26 cellular contexts compared by ENCODE assay signal in the genomic region with DNA sequence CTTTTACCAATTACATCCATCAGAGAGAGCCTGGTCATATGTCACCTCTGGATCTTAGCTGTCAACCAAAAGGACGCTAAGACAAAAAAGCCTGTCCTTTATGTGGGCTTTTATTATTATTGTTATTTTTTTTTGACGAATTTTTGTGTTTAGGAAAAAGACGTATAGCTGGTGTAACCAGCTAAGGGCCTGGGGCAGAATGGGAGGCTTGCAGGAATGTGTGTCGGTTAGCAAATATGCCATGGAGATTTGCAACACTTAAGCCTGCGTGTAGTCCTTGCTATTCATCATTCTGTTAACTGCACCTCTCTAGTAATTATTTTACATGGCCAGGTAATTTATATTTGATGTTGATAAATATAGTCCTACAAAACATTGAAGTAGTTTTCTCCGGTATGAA.
"Had no signal": no experiment of that assay in that cellular context is flagged by ENCODE, and none has a peak within 500 bp of the region (broad histone marks: within the 10 kb centered on the region; RNA-seq: fewer than 3 reads in every experiment).

No MANE protein-coding gene starts in this region.

- H3K36me3 ChIP-seq: adrenal gland had no signal

- H3K4me1 ChIP-seq: adrenal gland, body of pancreas had no signal

- ATAC-seq: activated CD4-positive, alpha-beta T cell treated with anti-CD3 and anti-CD28 coated beads for 36 hours; activated CD8-positive, alpha-beta memory T cell treated with anti-CD3 and anti-CD28 coated beads, Interleukin-2, amount 10 ng/mL, durations not matched to agents 7 days and 5 days; activated CD8-positive, alpha-beta T cell treated with anti-CD3 and anti-CD28 coated beads, Interleukin-2, amount 10 ng/mL, durations not matched to agents 7 days and 5 days; activated naive CD8-positive, alpha-beta T cell treated with anti-CD3 and anti-CD28 coated beads, Interleukin-2, amount 50 U/mL, for 24 hours; body of pancreas; esophagus mucosa had no signal

- H3K9me3 ChIP-seq: adrenal gland, body of pancreas had no signal

- H3K4me3 ChIP-seq: adrenal gland, body of pancreas had no signal

- H3K27ac ChIP-seq: adrenal gland, body of pancreas had no signal

- DNase-seq: activated CD4-positive, alpha-beta memory T cell treated with anti-CD3 and anti-CD28 coated beads for 36 hours; activated CD4-positive, alpha-beta T cell treated with anti-CD3 and anti-CD28 coated beads for 36 hours; activated CD4-positive, alpha-beta T cell treated with anti-CD3 and anti-CD28 coated beads, Interleukin-2, amount 10 ng/mL, durations not matched to agents 24 days and 14 days; activated CD4-positive, CD25-positive, alpha-beta regulatory T cell; activated CD4-positive, CD25-positive, alpha-beta regulatory T cell treated with anti-CD3 and anti-CD28 coated beads, Interleukin-2, amount 50 U/mL, for 72 hours; activated CD8-positive, alpha-beta memory T cell treated with anti-CD3 and anti-CD28 coated beads, Interleukin-2, amount 10 ng/mL, durations not matched to agents 7 days and 5 days; activated CD8-positive, alpha-beta memory T cell treated with anti-CD3 and anti-CD28 coated beads, Interleukin-2, amount 50 U/mL, for 4 hours; activated CD8-positive, alpha-beta T cell treated with anti-CD3 and anti-CD28 coated beads, Interleukin-2, amount 10 ng/mL, durations not matched to agents 7 days and 5 days; activated effector memory CD4-positive, alpha-beta T cell treated with anti-CD3 and anti-CD28 coated beads, Interleukin-2, amount 50 U/mL, for 16 hours; activated naive CD4-positive, alpha-beta T cell treated with anti-CD3 and anti-CD28 coated beads for 36 hours; activated naive CD8-positive, alpha-beta T cell treated with anti-CD3 and anti-CD28 coated beads for 36 hours; activated naive CD8-positive, alpha-beta T cell treated with anti-CD3 and anti-CD28 coated beads, Interleukin-2, amount 50 U/mL, for 24 hours; activated T-cell treated with anti-CD3 and anti-CD28 coated beads, Interleukin-2, amount 50 U/mL, for 1 hour; activated T-cell treated with anti-CD3 and anti-CD28 coated beads, Interleukin-2, amount 50 U/mL, for 48 hours; adrenal gland; amygdala; aorta; body of pancreas; caudate nucleus; cortex of kidney; dermis blood vessel endothelial cell; effector CD8-positive, alpha-beta T cell; foreskin fibroblast; glutamatergic neuron; T-helper 2 cell had no signal

- H3K27me3 ChIP-seq: adrenal gland, body of pancreas had no signal
